21 cellular contexts compared by ENCODE assay signal in genomic region chr12:113077057-113077858, GRCh38. TPM values are rescaled to one million over a fixed set of nuclear protein-coding genes. Genes with fewer than 3 reads are reported as not detected.
DNase-seq lines count a peak whose midpoint lies in the region; ATAC-seq and TF ChIP-seq lines count a peak whose summit lies in the region.
"Had no signal": no experiment of that assay in that cellular context is flagged by ENCODE, and none has a peak within 500 bp of the region (broad histone marks: within the 10 kb centered on the region; RNA-seq: fewer than 3 reads in every experiment).

No MANE protein-coding gene starts in this region.

- no peaks in the 10 kb centered on the region for H3K36me3 Mint-ChIP-seq in effector memory CD8-positive, alpha-beta T cell (ENCODE audit: insufficient read depth)
- H3K36me3 Mint-ChIP-seq: activated CD8-positive, alpha-beta memory T cell treated with anti-CD3 and anti-CD28 coated beads, Interleukin-2, amount 10 ng/mL, durations not matched to agents 7 days and 5 days had no signal

- ATAC-seq in DND-41 (ENCODE audit: insufficient read depth, low read depth) (no peak), foreskin keratinocyte (peak; percentile 6), GM18907 (IDR thresholded peaks at IDR 0.05; ENCODE audit: unreplicated experiment) (no peak), HG03520 (IDR thresholded peaks at IDR 0.05; ENCODE audit: unreplicated experiment) (no peak)
- ATAC-seq in effector memory CD8-positive, alpha-beta T cell (replicated peaks) = no peak
- ATAC-seq: activated CD8-positive, alpha-beta memory T cell treated with anti-CD3 and anti-CD28 coated beads, Interleukin-2, amount 10 ng/mL, durations not matched to agents 7 days and 5 days; body of pancreas; right lobe of liver had no signal

- no peak overlapping the region for H3K27ac Mint-ChIP-seq in effector memory CD8-positive, alpha-beta T cell
- H3K27ac Mint-ChIP-seq: activated CD8-positive, alpha-beta memory T cell treated with anti-CD3 and anti-CD28 coated beads, Interleukin-2, amount 10 ng/mL, durations not matched to agents 7 days and 5 days; HFFc6 had no signal

- no peaks in the 10 kb centered on the region for H3K9me3 Mint-ChIP-seq in effector memory CD8-positive, alpha-beta T cell
- H3K9me3 Mint-ChIP-seq: CD8-positive, alpha-beta memory T cell; HFFc6 had no signal

- no peaks in the 10 kb centered on the region for H3K9me3 ChIP-seq in DND-41 (ENCODE audit: insufficient read depth, low read length, severe bottlenecking)
- no peaks in the 10 kb centered on the region for H3K9me3 ChIP-seq in HUES48 (ENCODE audit: control insufficient read depth, insufficient read depth, low read length)
- H3K9me3 ChIP-seq in mesodermal cell (ENCODE audit: control insufficient read depth, low read length) = no peaks in the 10 kb centered on the region
- H3K9me3 ChIP-seq in prostate gland = no peaks in the 10 kb centered on the region
- H3K9me3 ChIP-seq: body of pancreas, heart right ventricle, left ventricle myocardium inferior, ovary, right lobe of liver, thyroid gland had no signal

- no peak for TF ChIP-seq CTCF in DND-41 (IDR thresholded peaks at IDR 0.05; ENCODE audit: borderline replicate concordance, extremely low read depth, low read length, poor library complexity, severe bottlenecking)
- TF ChIP-seq CTCF in foreskin keratinocyte (conservative IDR thresholded peaks at IDR 0.05) = no peak
- no peak for TF ChIP-seq CTCF in prostate gland (IDR thresholded peaks at IDR 0.05)

- no peaks in the 10 kb centered on the region for H3K27me3 ChIP-seq in DND-41 (ENCODE audit: insufficient read depth, low read length, poor library complexity)
- H3K27me3 ChIP-seq in HUES48 (ENCODE audit: control insufficient read depth, insufficient read depth, low read length) = peaks cover 32% of the 10 kb centered on the region
- H3K27me3 ChIP-seq in foreskin keratinocyte = peaks cover 78% of the 10 kb centered on the region
- H3K27me3 ChIP-seq in prostate gland (replicated peaks; ENCODE audit: insufficient read depth) = peaks cover 3% of the 10 kb centered on the region
- H3K27me3 ChIP-seq: body of pancreas, ovary, right lobe of liver, thyroid gland had no signal

- H3K4me1 ChIP-seq in DND-41 (ENCODE audit: insufficient read depth, low read length) (peaks cover 93% of the 10 kb centered on the region), HUES48 (ENCODE audit: control insufficient read depth, insufficient read depth, low read length) (no peaks in the 10 kb centered on the region), foreskin keratinocyte (no peaks in the 10 kb centered on the region), mesodermal cell (ENCODE audit: control insufficient read depth, insufficient read depth, low read length, poor library complexity, severe bottlenecking) (peaks cover 5% of the 10 kb centered on the region), prostate gland (replicated peaks) (no peaks in the 10 kb centered on the region)

- DNase-seq in DND-41 (no peak), foreskin keratinocyte (no peak), prostate gland (ENCODE audit: low spot score) (no peak)
- DNase-seq in effector memory CD8-positive, alpha-beta T cell = no peak
- DNase-seq: activated CD8-positive, alpha-beta memory T cell treated with anti-CD3 and anti-CD28 coated beads, Interleukin-2, amount 10 ng/mL, durations not matched to agents 7 days and 5 days; body of pancreas; CD8-positive, alpha-beta memory T cell; heart right ventricle; HFFc6; left ventricle myocardium inferior; NCI-H2029; NCI-H524; ovary; stimulated activated CD4-positive, alpha-beta T cell treated with anti-CD3 and anti-CD28 coated beads, Interleukin-15, amount 100 ng/mL, for 24 hours; thyroid gland had no signal

- no peak overlapping the region for H3K4me2 ChIP-seq in DND-41 (ENCODE audit: insufficient read depth, low read length)

- no peak overlapping the region for H2AFZ ChIP-seq in DND-41 (ENCODE audit: low read depth, low read length)

- H3K36me3 ChIP-seq in DND-41 (ENCODE audit: insufficient read depth, low read length) (peaks cover 97% of the 10 kb centered on the region), HUES48 (ENCODE audit: control insufficient read depth, insufficient read depth, low read length) (no peaks in the 10 kb centered on the region), mesodermal cell (ENCODE audit: control insufficient read depth, insufficient read depth, low read length) (no peaks in the 10 kb centered on the region), prostate gland (no peaks in the 10 kb centered on the region)
- H3K36me3 ChIP-seq: heart right ventricle, left ventricle myocardium inferior, ovary, right lobe of liver, thyroid gland had no signal

- peaks cover 40% of the 10 kb centered on the region for H4K20me1 ChIP-seq in DND-41 (ENCODE audit: insufficient read depth, low read length)

- H3K4me1 Mint-ChIP-seq in effector memory CD8-positive, alpha-beta T cell (ENCODE audit: low read depth in 2 of 2) = peaks cover 11 to 28% of the 10 kb centered on the region in 2 donors

- WGBS in mesodermal cell (ENCODE audit: insufficient coverage in 2 of 2), 2 experiments = 15 to 16% methylated on average over 42 to 63 of the region's 70 CpGs
- WGBS in prostate gland = 44% methylated on average over 63 of the region's 70 CpGs

- H3K9ac ChIP-seq in DND-41 (ENCODE audit: low read depth, low read length) (no peak overlapping the region), HUES48 (ENCODE audit: low read depth, low read length) (no peak overlapping the region)
- H3K9ac ChIP-seq: KMS-11 had no signal

- H3K4me3 ChIP-seq in DND-41 (ENCODE audit: low read depth in 1 of 2, low read length in 2 of 2) (no peak overlapping the region), HUES48 (ENCODE audit: low read depth, low read length) (peak overlapping the region; percentile 68), mesodermal cell (ENCODE audit: extremely low read depth, insufficient read depth, low read length, poor library complexity, severe bottlenecking) (peak overlapping the region; percentile 11), prostate gland (no peak overlapping the region)
- H3K4me3 ChIP-seq: body of pancreas, heart right ventricle, left ventricle myocardium inferior, ovary, right lobe of liver, thyroid gland had no signal

- no peaks in the 10 kb centered on the region for H3K27me3 Mint-ChIP-seq in effector memory CD8-positive, alpha-beta T cell
- H3K27me3 Mint-ChIP-seq: activated CD8-positive, alpha-beta memory T cell treated with anti-CD3 and anti-CD28 coated beads, Interleukin-2, amount 10 ng/mL, durations not matched to agents 7 days and 5 days; CD8-positive, alpha-beta memory T cell had no signal

- TF ChIP-seq POLR2A in prostate gland (IDR thresholded peaks at IDR 0.05) = no peak

- H3K79me2 ChIP-seq in DND-41 (ENCODE audit: insufficient read depth, low read length) = peaks cover 98% of the 10 kb centered on the region

- intact Hi-C loops in prostate gland (cut with DNase I) = no loop called here

- H3K27ac ChIP-seq in DND-41 (ENCODE audit: low read length) (peak overlapping the region; percentile 57; the same call in 1 of the 2 replicates), HUES48 (ENCODE audit: low read depth, low read length) (no peak overlapping the region), foreskin keratinocyte (no peak overlapping the region), mesodermal cell (ENCODE audit: low read depth, low read length, severe bottlenecking) (no peak overlapping the region), prostate gland (no peak overlapping the region)
- H3K27ac ChIP-seq: body of pancreas, heart right ventricle, left ventricle myocardium inferior, ovary, right lobe of liver, thyroid gland had no signal

- no peak overlapping the region for H3K4me3 Mint-ChIP-seq in effector memory CD8-positive, alpha-beta T cell
- H3K4me3 Mint-ChIP-seq: activated CD8-positive, alpha-beta memory T cell treated with anti-CD3 and anti-CD28 coated beads, Interleukin-2, amount 10 ng/mL, durations not matched to agents 7 days and 5 days; CD8-positive, alpha-beta memory T cell; HFFc6 had no signal

RNA-seq across cellular contexts. Expression of gene DTX1, which starts 20.7 kb away (rescaled TPM):
- total RNA-seq in foreskin keratinocyte = not detected in 2 replicates
- not detected in 2 replicates for polyA plus RNA-seq in foreskin keratinocyte
- 12.2 TPM for polyA plus RNA-seq in mesodermal cell (2013, experiment 1 of 2)
- polyA plus RNA-seq in mesodermal cell (2013, experiment 2 of 2) = 5.7 TPM
- total RNA-seq in prostate gland = 10 to 100 TPM in 1 of 2 donors, 1 to 10 TPM in 1; 2.6 to 21.2 TPM
- total RNA-seq: HFFc6 had no signal

RNA-seq across cellular contexts. Expression of gene RASAL1, which starts 58.3 kb away (rescaled TPM):
- total RNA-seq in foreskin keratinocyte = 0.07 TPM in 1 of 2 replicates, not detected in the other
- not detected in 2 replicates for polyA plus RNA-seq in foreskin keratinocyte
- polyA plus RNA-seq in mesodermal cell (2013, experiment 1 of 2) = 1.5 TPM
- 2.2 TPM for polyA plus RNA-seq in mesodermal cell (2013, experiment 2 of 2)
- 1 to 10 TPM; 1.6 to 9.9 TPM for total RNA-seq in prostate gland
- total RNA-seq: activated CD8-positive, alpha-beta memory T cell treated with anti-CD3 and anti-CD28 coated beads, Interleukin-2, amount 10 ng/mL, durations not matched to agents 7 days and 5 days; heart right ventricle; HFFc6; left ventricle myocardium inferior had no signal
- polyA plus RNA-seq: heart right ventricle had no signal

Comparison
In these comparisons a context has a peak if more than half of its experiments do, and no peak if none do; other contexts are left out.
1. H3K4me3 ChIP-seq: peak in HUES48 (single experiment) and mesodermal cell (single experiment); none in DND-41 (0 of 2) and prostate gland (0 of 2).